ENCODE assay signal across 9 cellular contexts in genomic region chr16:32644715-32645114, GRCh38. TPM values are rescaled to one million over a fixed set of nuclear protein-coding genes. Genes with fewer than 3 reads are reported as not detected.
"Had no signal": no experiment of that assay in that cellular context is flagged by ENCODE, and none has a peak within 500 bp of the region (broad histone marks: within the 10 kb centered on the region; RNA-seq: fewer than 3 reads in every experiment).

No MANE protein-coding gene starts in this region.

RNA-seq across cellular contexts. Expression of gene TP53TG3, which starts 31.2 kb away (rescaled TPM):
- total RNA-seq: activated B cell treated with CpG ODN at 0.5 μM for 24 hours; activated CD4-positive, alpha-beta memory T cell treated with anti-CD3 and anti-CD28 coated beads for 36 hours; activated T-cell treated with anti-CD3 and anti-CD28 coated beads, Interleukin-2, amount 50 U/mL, for 4 hours; aorta; cardiac muscle cell; Peyer's patch; SK-MEL-5; T-cell; T-helper 17 cell had no signal
- polyA plus RNA-seq: cardiac muscle cell had no signal
